Comparison of ENCODE assay signal across 18 cellular contexts in the genomic region with DNA sequence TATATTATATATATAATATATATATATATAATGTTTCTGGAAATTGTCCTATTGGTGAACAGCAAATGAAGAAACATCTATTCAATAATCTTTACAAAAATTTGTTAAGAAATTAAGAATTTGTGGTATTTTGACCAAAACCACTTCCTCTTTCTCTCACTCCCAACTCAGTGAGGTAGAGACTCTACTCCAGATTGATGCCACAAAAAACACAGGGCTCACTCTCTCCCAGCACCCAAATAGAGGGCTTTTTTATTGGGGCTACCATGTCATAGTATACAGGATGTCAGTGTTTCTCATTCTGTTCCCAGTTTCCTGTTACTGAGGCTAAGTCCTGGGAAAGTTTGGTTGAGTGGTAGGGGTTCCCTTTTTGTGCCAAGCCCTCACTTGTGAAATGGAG.
"Had no signal": no experiment of that assay in that cellular context is flagged by ENCODE, and none has a peak within 500 bp of the region (broad histone marks: within the 10 kb centered on the region; RNA-seq: fewer than 3 reads in every experiment).

No MANE protein-coding gene starts in this region.

- H3K36me3 ChIP-seq: adrenal gland, lower lobe of right lung, stomach, suprapubic skin, tibial nerve had no signal

- DNase-seq: activated CD4-positive, alpha-beta T cell treated with anti-CD3 and anti-CD28 coated beads for 1 hour; activated CD4-positive, alpha-beta T cell treated with anti-CD3 and anti-CD28 coated beads, Interleukin-2, amount 50 U/mL, for 1 hour; activated CD8-positive, alpha-beta T cell treated with anti-CD3 and anti-CD28 coated beads, Interleukin-2, amount 10 ng/mL, durations not matched to agents 7 days and 5 days; activated T-cell treated with anti-CD3 and anti-CD28 coated beads, Interleukin-2, amount 50 U/mL, for 1 hour; adrenal gland; central memory CD4-positive, alpha-beta T cell; dermis blood vessel endothelial cell; effector CD8-positive, alpha-beta T cell; erythroblast; foreskin fibroblast; kidney; lower lobe of right lung; occipital lobe; posterior cingulate gyrus; small intestine; stomach had no signal

- H3K9me3 ChIP-seq: adrenal gland, stomach, suprapubic skin, tibial nerve had no signal

- H3K27me3 ChIP-seq: adrenal gland, stomach, suprapubic skin, tibial nerve had no signal

- H3K4me3 ChIP-seq: adrenal gland, lower lobe of right lung, stomach, suprapubic skin, tibial nerve had no signal

- H3K27ac ChIP-seq: adrenal gland, lower lobe of right lung, stomach, suprapubic skin, tibial nerve had no signal

- H3K4me1 ChIP-seq: adrenal gland, lower lobe of right lung, stomach, suprapubic skin, tibial nerve had no signal
